8 cellular contexts compared by ENCODE assay signal in the genomic region with DNA sequence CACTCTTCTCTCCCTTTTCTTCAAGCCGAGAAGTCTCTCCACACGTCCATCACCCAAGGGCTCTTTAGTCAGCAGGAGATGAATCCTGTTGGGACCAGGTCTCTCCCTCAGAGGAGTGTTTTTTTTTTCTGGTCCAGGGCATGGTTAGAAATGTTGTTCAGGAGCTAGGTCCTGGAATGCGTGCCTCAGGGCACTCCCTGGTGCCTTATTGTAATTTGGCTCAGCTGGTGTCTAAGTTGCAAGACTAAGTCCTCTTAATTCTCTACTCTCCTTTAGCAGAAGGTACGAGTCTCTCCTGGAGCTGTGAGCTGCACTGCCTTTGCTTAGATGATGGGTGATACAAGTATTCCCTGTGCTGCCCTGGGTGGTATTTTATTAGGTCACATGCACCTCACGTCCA.
"Had no signal": no experiment of that assay in that cellular context is flagged by ENCODE, and none has a peak within 500 bp of the region (broad histone marks: within the 10 kb centered on the region; RNA-seq: fewer than 3 reads in every experiment).

No MANE protein-coding gene starts in this region.

- H3K4me3 ChIP-seq: K562 had no signal

- H3K27ac ChIP-seq: HL-60 had no signal

- H3K27me3 Mint-ChIP-seq: IgD-negative memory B cell had no signal

- H3K4me3 Mint-ChIP-seq: IgD-negative memory B cell had no signal

- DNase-seq: IMR-90, KBM-7, KG1 had no signal

- H3K36me3 Mint-ChIP-seq: IgD-negative memory B cell had no signal

- H3K4me1 Mint-ChIP-seq: IgD-negative memory B cell had no signal

- FAIRE-seq: HepG2, HTR-8/SVneo, K562 had no signal

- H3K27ac Mint-ChIP-seq: IgD-negative memory B cell had no signal

- ATAC-seq: HepG2, K562 had no signal
